28 cellular contexts compared by ENCODE assay signal in genomic region chr10:51485668-51486067, GRCh38.
"Had no signal": no experiment of that assay in that cellular context is flagged by ENCODE, and none has a peak within 500 bp of the region (broad histone marks: within the 10 kb centered on the region; RNA-seq: fewer than 3 reads in every experiment).

No MANE protein-coding gene starts in this region.

- FAIRE-seq: colon, endometrium, endothelial cell of umbilical vein, frontal cortex had no signal

- ATAC-seq: effector memory CD8-positive, alpha-beta T cell; esophagus mucosa; foreskin keratinocyte; gastrocnemius medialis; gastroesophageal sphincter; heart left ventricle; heart right ventricle had no signal

- DNase-seq: colonic mucosa; cortex of kidney; dermis blood vessel endothelial cell; dorsolateral prefrontal cortex; effector CD4-positive, alpha-beta T cell; effector CD8-positive, alpha-beta T cell; effector memory CD4-positive, alpha-beta T cell; effector memory CD8-positive, alpha-beta T cell; erythroblast; esophagus squamous epithelium; foreskin fibroblast; foreskin keratinocyte; foreskin melanocyte; gastrocnemius medialis; glutamatergic neuron; head of caudate nucleus; heart left ventricle; heart right ventricle had no signal

- H3K27ac Mint-ChIP-seq: dendritic cell treated with granulocyte-macrophage colony-stimulating factor and Interleukin-4, amounts not matched to agents 40 ng/mL and 50 ng/mL, for 4 days; effector memory CD8-positive, alpha-beta T cell had no signal

- H3K27me3 ChIP-seq: colonic mucosa, dorsolateral prefrontal cortex, esophagus muscularis mucosa, esophagus squamous epithelium, foreskin keratinocyte, gastrocnemius medialis, gastroesophageal sphincter, heart left ventricle, heart right ventricle had no signal

- H3K27me3 Mint-ChIP-seq: dendritic cell treated with granulocyte-macrophage colony-stimulating factor and Interleukin-4, amounts not matched to agents 40 ng/mL and 50 ng/mL, for 4 days; effector memory CD8-positive, alpha-beta T cell had no signal

- H3K4me3 ChIP-seq: colonic mucosa, coronary artery, dorsolateral prefrontal cortex, esophagus muscularis mucosa, esophagus squamous epithelium, gastrocnemius medialis, gastroesophageal sphincter, heart left ventricle, heart right ventricle had no signal

- H3K27ac ChIP-seq: colonic mucosa, coronary artery, dorsolateral prefrontal cortex, epithelial cell of prostate, esophagus muscularis mucosa, esophagus squamous epithelium, foreskin keratinocyte, gastrocnemius medialis, gastroesophageal sphincter, heart left ventricle, heart right ventricle had no signal

- H3K36me3 ChIP-seq: colonic mucosa, esophagus muscularis mucosa, esophagus squamous epithelium, gastrocnemius medialis, gastroesophageal sphincter, heart left ventricle, heart right ventricle had no signal

- H3K4me3 Mint-ChIP-seq: dendritic cell treated with granulocyte-macrophage colony-stimulating factor and Interleukin-4, amounts not matched to agents 40 ng/mL and 50 ng/mL, for 4 days; effector memory CD8-positive, alpha-beta T cell had no signal

- H3K9me3 Mint-ChIP-seq: effector memory CD8-positive, alpha-beta T cell had no signal

- H3K9me3 ChIP-seq: colonic mucosa, esophagus muscularis mucosa, esophagus squamous epithelium, gastrocnemius medialis, gastroesophageal sphincter, heart left ventricle, heart right ventricle had no signal

- H3K4me1 ChIP-seq: colonic mucosa, esophagus muscularis mucosa, esophagus squamous epithelium, foreskin keratinocyte, gastrocnemius medialis, gastroesophageal sphincter, heart left ventricle, heart right ventricle had no signal
